ENCODE assay signal across 1 cellular context in genomic region chr17:8243827-8244226, GRCh38.
A peak's percentile ranks its signal among the peaks of the same experiment; 100 is the strongest.
TF ChIP-seq lines count a peak whose summit lies in the region.

No MANE protein-coding gene starts in this region.

TF ChIP-seq in HepG2, 621 proteins besides CTCF, POLR2A, EP300 and RAD21:
- TF ChIP-seq RARA (CRISPR knock-in tag; IDR thresholded peaks at IDR 0.05) (peak; percentile 36; the same call in 1 of the 2 replicates), KDM6A (CRISPR knock-in tag; IDR thresholded peaks at IDR 0.05; ENCODE audit: low read depth) (no peak), ZBTB1 (CRISPR knock-in tag; IDR thresholded peaks at IDR 0.05; ENCODE audit: borderline replicate concordance) (no peak), HOXA7 (CRISPR knock-in tag; IDR thresholded peaks at IDR 0.05) (no peak), STAG1 (CRISPR knock-in tag; IDR thresholded peaks at IDR 0.05) (peak; percentile 37), RFXANK (CRISPR knock-in tag; IDR thresholded peaks at IDR 0.05) (no peak), TOE1 (CRISPR knock-in tag; IDR thresholded peaks at IDR 0.05) (no peak), ZNF770 (CRISPR knock-in tag; IDR thresholded peaks at IDR 0.05) (peak; percentile 79; the same call in 1 of the 2 replicates), MLXIP (CRISPR knock-in tag; IDR thresholded peaks at IDR 0.05; ENCODE audit: borderline replicate concordance) (no peak), BRF2 (CRISPR knock-in tag; IDR thresholded peaks at IDR 0.05) (no peak), ZBTB33 (CRISPR knock-in tag; IDR thresholded peaks at IDR 0.05) (peak; percentile 84), RXRA (CRISPR knock-in tag; IDR thresholded peaks at IDR 0.05) (0 out of 2 replicates have a peak, but pooled peaks have one; percentile 15)
